Comparison of ENCODE assay signal across 15 cellular contexts in the genomic region with DNA sequence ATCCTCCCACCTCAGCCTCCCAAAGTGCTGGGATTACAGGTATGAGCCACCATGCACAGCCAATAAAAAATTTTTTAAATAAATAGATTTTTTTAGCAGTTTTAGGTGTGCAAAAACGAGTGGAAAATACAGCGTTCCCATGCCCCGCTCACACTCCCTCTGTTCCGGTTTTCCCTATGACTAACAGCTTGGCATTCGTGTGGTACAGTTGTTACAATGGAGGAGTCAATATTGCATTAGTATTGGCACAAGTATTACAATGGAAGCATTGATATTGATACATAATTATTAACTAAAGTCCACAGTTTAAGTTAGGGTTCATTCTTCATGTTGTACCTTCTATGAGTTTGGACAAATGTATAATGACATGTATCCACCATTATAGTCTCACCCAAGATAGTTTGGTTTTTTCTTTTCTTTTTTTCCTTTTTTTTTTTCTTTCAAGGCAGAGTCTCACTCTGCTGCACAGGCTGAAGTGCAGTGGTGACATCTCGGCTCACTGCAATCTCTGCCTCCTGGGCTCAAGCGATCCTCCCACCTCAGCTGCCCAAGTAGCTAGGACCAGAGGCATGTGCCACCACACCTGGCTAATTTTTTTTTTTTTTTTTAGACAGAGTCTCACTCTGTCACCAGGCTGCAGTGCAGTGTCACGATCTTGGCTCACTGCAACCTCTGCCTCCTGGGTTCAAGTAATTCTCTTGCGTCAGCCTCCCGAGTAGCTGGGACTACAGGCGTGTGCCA. TPM values are rescaled to one million over a fixed set of nuclear protein-coding genes. Genes with fewer than 3 reads are reported as not detected.
A peak's percentile ranks its signal among the peaks of the same experiment; 100 is the strongest.
DNase-seq lines count a peak whose midpoint lies in the region; ATAC-seq, FAIRE-seq and TF ChIP-seq lines count a peak whose summit lies in the region.
"Had no signal": no experiment of that assay in that cellular context is flagged by ENCODE, and none has a peak within 500 bp of the region (broad histone marks: within the 10 kb centered on the region; RNA-seq: fewer than 3 reads in every experiment).

No MANE protein-coding gene starts in this region.

- H3K27ac ChIP-seq in HEK293 (ENCODE audit: extremely low read depth, low read depth, low read length) (no peak overlapping the region), HepG2 (ENCODE audit: extremely low read length, insufficient read depth, low read length) (peak overlapping the region; percentile 65)

- TF ChIP-seq RAD21 in HepG2 (CRISPR knock-in tag; IDR thresholded peaks at IDR 0.05), result no peak

- no peaks in the 10 kb centered on the region for H3K79me2 ChIP-seq in HepG2 (ENCODE audit: insufficient read depth, low read length)

- H3K4me3 Mint-ChIP-seq in WTC11, result no peak overlapping the region
- peak overlapping the region; percentile 26 for H3K4me3 Mint-ChIP-seq in stimulated activated memory B cell treated with anti-CD40 and anti-IgM and Interleukin-4, amounts not matched to agents 10 μg/mL and 1 μg/mL and 100 μg/mL, for 72 hours

- no peak for DNase-seq in WTC11 (ENCODE audit: low spot score)
- DNase-seq in HepG2 (ENCODE audit: low spot score), result peak; percentile 91
- no peak for DNase-seq in NCI-H1105 (lab: John Stamatoyannopoulos, UW)
- no peak for DNase-seq in nucleus accumbens (lab: John Stamatoyannopoulos, UW)
- DNase-seq: AML-193; CD4-positive, CD25-positive, alpha-beta regulatory T cell; NCI-H1930; NCI-H2171 treated with DMSO at 0.1 percent for 48 hours; NCI-H774; Right ventricle myocardium superior had no signal

- no peak for ATAC-seq in WTC11
- peak; percentile 88 for ATAC-seq in HepG2
- ATAC-seq in stimulated activated memory B cell treated with anti-CD40 and anti-IgM and Interleukin-4, amounts not matched to agents 10 μg/mL and 1 μg/mL and 100 μg/mL, for 72 hours, result no peak
- ATAC-seq in HG02885 (IDR thresholded peaks at IDR 0.05; ENCODE audit: poor library complexity, unreplicated experiment), result no peak
- ATAC-seq: HCT116, Panc1 had no signal

- peaks cover 0 to 5% of the 10 kb centered on the region in 2 experiments; a peak in 1 of 5 replicates for H3K27me3 ChIP-seq in HepG2 (ENCODE audit: control insufficient read depth in 1 of 2, insufficient read depth in 2 of 2, low read length in 2 of 2)

- no peaks in the 10 kb centered on the region for H3K9me3 Mint-ChIP-seq in WTC11
- H3K9me3 Mint-ChIP-seq in stimulated activated memory B cell treated with anti-CD40 and anti-IgM and Interleukin-4, amounts not matched to agents 10 μg/mL and 1 μg/mL and 100 μg/mL, for 72 hours, result no peaks in the 10 kb centered on the region
- H3K9me3 Mint-ChIP-seq: CD4-positive, CD25-positive, alpha-beta regulatory T cell had no signal

- intact Hi-C loops in HepG2 (cut with micrococcal nuclease; ENCODE audit: unreplicated experiment), result loop anchor here (1.0 to 2.0 kb wide), 2 partner anchors 14 to 38 kb away; a partner anchor contains a TSS

- TF ChIP-seq EP300 in HepG2 (IDR thresholded peaks at IDR 0.05; ENCODE audit: low read depth in 2 of 2, low read length in 2 of 2), result peak; percentile 84 to 88
- TF ChIP-seq EP300 in HepG2 (CRISPR knock-in tag; IDR thresholded peaks at IDR 0.05; ENCODE audit: borderline replicate concordance), result peak; percentile 91

- FAIRE-seq in HepG2 (lab: Jason Lieb, UNC), result peak; percentile 79

- peaks cover 11% of the 10 kb centered on the region for H3K4me1 Mint-ChIP-seq in WTC11
- H3K4me1 Mint-ChIP-seq in stimulated activated memory B cell treated with anti-CD40 and anti-IgM and Interleukin-4, amounts not matched to agents 10 μg/mL and 1 μg/mL and 100 μg/mL, for 72 hours, result peaks cover 33% of the 10 kb centered on the region

- BruUV-seq in HepG2 (replicated peaks; lab: Mats Ljungman, UMichigan), result TSS peak; percentile 94

- no peak overlapping the region for H3K27ac Mint-ChIP-seq in WTC11
- H3K27ac Mint-ChIP-seq in stimulated activated memory B cell treated with anti-CD40 and anti-IgM and Interleukin-4, amounts not matched to agents 10 μg/mL and 1 μg/mL and 100 μg/mL, for 72 hours, result peak overlapping the region; percentile 35
- H3K27ac Mint-ChIP-seq: CD4-positive, CD25-positive, alpha-beta regulatory T cell had no signal

- no peaks in the 10 kb centered on the region for H3K36me3 ChIP-seq in HEK293 (ENCODE audit: control insufficient read depth in 2 of 2, insufficient read depth in 1 of 2, low read length in 2 of 2)
- no peaks in the 10 kb centered on the region for H3K36me3 ChIP-seq in HepG2 (replicated peaks in 1 of 2; ENCODE audit: control insufficient read depth in 1 of 2, insufficient read depth in 2 of 2, low read length in 2 of 2)

- H4K20me1 ChIP-seq in HepG2 (ENCODE audit: insufficient read depth, low read length), result no peaks in the 10 kb centered on the region

- POLR2A ChIA-PET in HEK293 (lab: Yijun Ruan, JAX), result interaction anchor here (0.6 kb wide), 1 partner anchor 338 kb away, joined by 4 read pairs; a partner anchor contains a TSS
- POLR2A ChIA-PET in WTC11 (lab: Charles Lee), result no interaction called here
- POLR2A ChIA-PET in HepG2 (lab: Yijun Ruan, JAX), result interaction anchor here (0.8 to 3.6 kb wide), 7 partner anchors 13 to 135 kb away, joined by 3 to 20 read pairs (median 3); a partner anchor contains a TSS

- H3K4me1 ChIP-seq in HEK293 (ENCODE audit: control insufficient read depth, insufficient read depth, low read length) (no peaks in the 10 kb centered on the region), HepG2 (ENCODE audit: insufficient read depth, low read length) (peaks cover 36% of the 10 kb centered on the region)

- peak overlapping the region; percentile 52; the same call in 1 of the 2 replicates for H3K9ac ChIP-seq in HepG2 (ENCODE audit: insufficient read depth, low read depth, low read length)

- in situ Hi-C loops in HepG2 (cut with HindIII; ENCODE audit: extremely low pct_ligation_motif_present, low pct_unique_long_range_greater_than_20kb), result no loop called here

- CTCF ChIA-PET in HEK293 (lab: Yijun Ruan, JAX), result interaction anchor here (0.6 kb wide), 1 partner anchor 355 kb away, joined by 4 read pairs; no protein-coding TSS in a partner anchor
- CTCF ChIA-PET in WTC11 (lab: Charles Lee), result interaction anchor here (1.3 to 2.3 kb wide), 2 partner anchors 121 to 338 kb away, joined by 3 to 7 read pairs; no protein-coding TSS in a partner anchor
- CTCF ChIA-PET in HepG2 (lab: Yijun Ruan, JAX; ENCODE audit: low intra/inter-chr PET ratio, low total read pairs), result no interaction called here

- H3K36me3 Mint-ChIP-seq in WTC11, result no peaks in the 10 kb centered on the region
- H3K36me3 Mint-ChIP-seq in stimulated activated memory B cell treated with anti-CD40 and anti-IgM and Interleukin-4, amounts not matched to agents 10 μg/mL and 1 μg/mL and 100 μg/mL, for 72 hours, result no peaks in the 10 kb centered on the region
- H3K36me3 Mint-ChIP-seq: CD4-positive, CD25-positive, alpha-beta regulatory T cell had no signal

- H3K4me3 ChIP-seq in HEK293 (ENCODE audit: low read depth, low read length) (no peak overlapping the region), HepG2 (replicated peaks in 1 of 3; ENCODE audit: insufficient read depth in 1 of 3, low read depth in 2 of 3, low read length in 3 of 3) (peak overlapping the region in 1 of 3 experiments; percentile 40; a peak in 1 of 6 replicates)

- H3K9me3 ChIP-seq in HEK293 (ENCODE audit: control insufficient read depth, insufficient read depth, low read depth, low read length), result no peaks in the 10 kb centered on the region
- no peaks in the 10 kb centered on the region for H3K9me3 ChIP-seq in HepG2 (ENCODE audit: low read length)

- H3K4me2 ChIP-seq in HepG2 (ENCODE audit: low read depth, low read length), result peak overlapping the region; percentile 43

- WGBS in HepG2 (ENCODE audit: low lambda C conversion rate), result 39% methylated on average over 11 of the region's 11 CpGs

- peak in 1 of 2 experiments; percentile 38; a peak in 1 of 4 replicates for TF ChIP-seq POLR2A in HepG2 (IDR thresholded peaks at IDR 0.05; ENCODE audit: insufficient read depth in 1 of 2, low read depth in 2 of 2, low read length in 2 of 2)

- TF ChIP-seq CTCF in HEK293 (tag by site-specific recombination; IDR thresholded peaks at IDR 0.05), result no peak
- TF ChIP-seq CTCF in WTC11 (IDR thresholded peaks at IDR 0.05), result no peak
- no peak for TF ChIP-seq CTCF in HepG2 (CRISPR knock-in tag; IDR thresholded peaks at IDR 0.05)

- H2AFZ ChIP-seq in HepG2 (ENCODE audit: low read length), result no peak overlapping the region

- H3K27me3 Mint-ChIP-seq in WTC11 (ENCODE audit: low read depth), result no peaks in the 10 kb centered on the region
- H3K27me3 Mint-ChIP-seq in stimulated activated memory B cell treated with anti-CD40 and anti-IgM and Interleukin-4, amounts not matched to agents 10 μg/mL and 1 μg/mL and 100 μg/mL, for 72 hours, result peaks cover 19% of the 10 kb centered on the region

RNA-seq across cellular contexts. Expression of a gene that starts 15.4 kb away (rescaled TPM):
- total RNA-seq in WTC11 (2021), result 14.3 to 19.0 TPM (median 18.6 TPM) in 3 replicates
- total RNA-seq in HepG2 (2016; rRNA removed; fragmentation: Illumina TruSeq; extraction: Trizol), result 15.2 and 15.6 TPM in 2 replicates
- 5.8 and 6.2 TPM in 2 replicates for total RNA-seq in HepG2 (2016; cell fraction: cytosol; rRNA removed; fragmentation: Illumina TruSeq; extraction: Trizol; ENCODE audit: low read depth)
- 13.5 and 15.3 TPM in 2 replicates for total RNA-seq in HepG2 (2016; cell fraction: insoluble cytoplasmic fraction; rRNA removed; fragmentation: Illumina TruSeq; extraction: Trizol)
- 12.0 and 13.1 TPM in 2 replicates for total RNA-seq in HepG2 (2016; cell fraction: membrane; rRNA removed; fragmentation: Illumina TruSeq; extraction: Trizol)
- total RNA-seq in HepG2 (2016; cell fraction: nucleus; rRNA removed; fragmentation: Illumina TruSeq; extraction: Trizol), result 6.5 and 7.9 TPM in 2 replicates
- polyA plus RNA-seq in HepG2 (2011; rRNA removed), result 27.3 and 30.5 TPM in 2 replicates
- 28.4 and 39.0 TPM in 2 replicates for polyA plus RNA-seq in HepG2 (2011; cell fraction: cytosol; rRNA removed)
- polyA plus RNA-seq in HepG2 (2011; cell fraction: nucleus; rRNA removed), result 12.0 and 13.8 TPM in 2 replicates
- 14.6 and 20.9 TPM in 2 replicates for polyA plus RNA-seq in HepG2 (2012)
- polyA plus RNA-seq in HepG2 (2016; cell fraction: cytosol; fragmentation: Illumina TruSeq; extraction: Trizol; ENCODE audit: low read depth), result 4.5 and 5.9 TPM in 2 replicates
- 13.3 and 15.2 TPM in 2 replicates for polyA plus RNA-seq in HepG2 (2016; cell fraction: insoluble cytoplasmic fraction; fragmentation: Illumina TruSeq; extraction: Trizol; ENCODE audit: low read depth)
- 7.5 and 8.5 TPM in 2 replicates for polyA plus RNA-seq in HepG2 (2016; cell fraction: membrane; fragmentation: Illumina TruSeq; extraction: Trizol; ENCODE audit: low read depth)
- 9.6 and 9.8 TPM in 2 replicates for polyA plus RNA-seq in HepG2 (2016; cell fraction: nucleus; fragmentation: Illumina TruSeq; extraction: Trizol; ENCODE audit: insufficient read depth, low read depth)
- 7.5 and 23.0 TPM in 2 replicates for polyA minus RNA-seq in HepG2 (2011; rRNA and poly(A)+ RNA removed; ENCODE audit: low replicate concordance)
- 12.6 and 15.1 TPM in 2 replicates for polyA minus RNA-seq in HepG2 (2011; cell fraction: cytosol; rRNA and poly(A)+ RNA removed)
- polyA minus RNA-seq in HepG2 (2011; cell fraction: nucleus; rRNA and poly(A)+ RNA removed), result 8.2 TPM in 2 replicates
- total RNA-seq: CD4-positive, CD25-positive, alpha-beta regulatory T cell had no signal

RNA-seq across cellular contexts. Expression of a gene that starts 38.4 kb away (rescaled TPM):
- 26.8 to 29.3 TPM (median 27.9 TPM) in 3 replicates for total RNA-seq in WTC11 (2021)
- total RNA-seq in HepG2 (2016; rRNA removed; fragmentation: Illumina TruSeq; extraction: Trizol), result 18.5 and 19.0 TPM in 2 replicates
- 5.5 and 6.3 TPM in 2 replicates for total RNA-seq in HepG2 (2016; cell fraction: cytosol; rRNA removed; fragmentation: Illumina TruSeq; extraction: Trizol; ENCODE audit: low read depth)
- 18.9 and 19.7 TPM in 2 replicates for total RNA-seq in HepG2 (2016; cell fraction: insoluble cytoplasmic fraction; rRNA removed; fragmentation: Illumina TruSeq; extraction: Trizol)
- total RNA-seq in HepG2 (2016; cell fraction: membrane; rRNA removed; fragmentation: Illumina TruSeq; extraction: Trizol), result 12.5 and 13.8 TPM in 2 replicates
- total RNA-seq in HepG2 (2016; cell fraction: nucleus; rRNA removed; fragmentation: Illumina TruSeq; extraction: Trizol), result 20.9 and 21.0 TPM in 2 replicates
- polyA plus RNA-seq in HepG2 (2011; rRNA removed), result 23.2 and 27.0 TPM in 2 replicates
- polyA plus RNA-seq in HepG2 (2011; cell fraction: cytosol; rRNA removed), result 24.7 and 25.6 TPM in 2 replicates
- polyA plus RNA-seq in HepG2 (2011; cell fraction: nucleus; rRNA removed), result 81.1 and 85.3 TPM in 2 replicates
- 18.2 and 22.0 TPM in 2 replicates for polyA plus RNA-seq in HepG2 (2012)
- 5.1 and 5.8 TPM in 2 replicates for polyA plus RNA-seq in HepG2 (2016; cell fraction: cytosol; fragmentation: Illumina TruSeq; extraction: Trizol; ENCODE audit: low read depth)
- polyA plus RNA-seq in HepG2 (2016; cell fraction: insoluble cytoplasmic fraction; fragmentation: Illumina TruSeq; extraction: Trizol; ENCODE audit: low read depth), result 18.8 and 20.5 TPM in 2 replicates
- polyA plus RNA-seq in HepG2 (2016; cell fraction: membrane; fragmentation: Illumina TruSeq; extraction: Trizol; ENCODE audit: low read depth), result 10.7 and 10.9 TPM in 2 replicates
- polyA plus RNA-seq in HepG2 (2016; cell fraction: nucleus; fragmentation: Illumina TruSeq; extraction: Trizol; ENCODE audit: insufficient read depth, low read depth), result 43.2 and 44.7 TPM in 2 replicates
- 19.3 and 20.3 TPM in 2 replicates for polyA minus RNA-seq in HepG2 (2011; rRNA and poly(A)+ RNA removed; ENCODE audit: low replicate concordance)
- 4.0 and 5.5 TPM in 2 replicates for polyA minus RNA-seq in HepG2 (2011; cell fraction: cytosol; rRNA and poly(A)+ RNA removed)
- 19.4 and 22.9 TPM in 2 replicates for polyA minus RNA-seq in HepG2 (2011; cell fraction: nucleus; rRNA and poly(A)+ RNA removed)
